1 cellular context compared by ENCODE assay signal in the genomic region with DNA sequence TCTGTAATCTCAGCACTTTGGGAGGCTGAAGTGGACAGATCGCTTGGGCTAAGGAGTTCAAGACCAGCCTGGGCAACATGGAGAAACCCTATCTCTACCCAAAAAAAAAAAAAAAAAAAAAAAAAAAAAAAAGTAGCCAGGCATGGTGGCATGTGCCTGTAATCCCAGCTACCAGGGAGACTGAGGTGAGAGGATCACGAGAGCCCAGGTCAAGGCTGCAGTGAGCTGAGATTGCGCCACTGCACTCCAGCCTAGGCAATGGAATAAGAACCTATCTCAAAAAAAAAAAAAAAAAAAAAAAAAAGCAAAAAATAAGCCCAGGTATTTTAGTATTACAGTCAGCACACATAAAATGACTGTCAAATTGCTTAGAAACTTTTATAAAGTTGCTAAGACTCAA. TPM values are rescaled to one million over a fixed set of nuclear protein-coding genes. Genes with fewer than 3 reads are reported as not detected.
"Had no signal": no experiment of that assay in that cellular context is flagged by ENCODE, and none has a peak within 500 bp of the region (broad histone marks: within the 10 kb centered on the region; RNA-seq: fewer than 3 reads in every experiment).

No MANE protein-coding gene starts in this region.

RNA-seq across cellular contexts. Expression of a gene that starts 25.4 kb away (rescaled TPM):
- total RNA-seq: MCF 10A had no signal
